Comparison of ENCODE assay signal across 8 cellular contexts in the genomic region with DNA sequence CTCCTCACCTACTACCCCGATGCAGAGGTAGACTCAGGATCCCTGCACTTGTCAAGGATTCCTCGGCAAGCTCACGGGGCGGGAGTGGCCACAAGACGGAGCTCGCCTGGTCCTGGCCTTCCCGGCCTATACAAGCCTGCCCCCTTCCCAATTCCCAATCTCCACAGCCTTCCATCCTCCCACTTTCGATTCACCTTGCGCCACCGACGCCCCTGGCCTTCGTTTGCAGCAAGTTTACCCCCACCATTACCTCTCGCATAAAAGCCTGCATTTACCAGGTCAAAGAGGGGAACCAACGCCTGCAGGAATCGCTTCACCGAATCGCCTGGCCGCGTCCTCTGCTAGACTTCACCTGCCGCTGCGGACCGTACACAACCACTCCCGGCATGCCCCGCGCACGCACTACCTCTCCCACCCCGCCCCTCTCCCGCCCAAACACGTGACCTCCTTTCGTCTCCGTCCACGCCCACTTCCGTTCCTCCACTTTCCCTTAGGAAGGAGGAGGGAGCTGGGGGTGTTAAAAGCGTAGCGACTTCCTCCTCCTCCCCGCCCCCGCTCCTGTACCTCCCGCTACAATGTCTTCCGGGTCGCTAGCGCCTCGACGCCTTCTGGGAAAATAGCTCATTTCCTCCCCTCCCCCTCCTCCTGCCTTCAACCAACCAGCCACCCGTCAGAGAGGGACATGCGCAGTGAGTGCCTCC. TPM values are rescaled to one million over a fixed set of nuclear protein-coding genes. Genes with fewer than 3 reads are reported as not detected.
A peak's percentile ranks its signal among the peaks of the same experiment; 100 is the strongest.
DNase-seq lines count a peak whose midpoint lies in the region; ATAC-seq, FAIRE-seq and TF ChIP-seq lines count a peak whose summit lies in the region.

A gene (minus strand): TSS at position 380 of the 701 bp plus-strand sequence. CDS start 44,779 bp downstream, outside the sequence.

- H3K27me3 Mint-ChIP-seq in activated T-helper 2 cell treated with anti-CD3 and anti-CD28 coated beads, Interferon-gamma antibody, Interleukin-2, Interleukin-4, amounts not matched to agents 10 μg/mL and 5 μg/mL and 100 μg/mL, durations not matched to agents 14 hours and 24 hours and 36 hours (ENCODE audit: low read depth), result no peaks in the 10 kb centered on the region
- H3K27me3 Mint-ChIP-seq in natural killer cell (ENCODE audit: low read depth in 2 of 2), result no peaks in the 10 kb centered on the region

- H3K4me3 ChIP-seq in RWPE2 (ENCODE audit: severe bottlenecking), result peak within 1 kb of the TSS; percentile 70

- H3K36me3 ChIP-seq in ES-I3 (ENCODE audit: insufficient read depth, low read length) (no peaks in the 10 kb centered on the region), RWPE2 (ENCODE audit: low read depth) (peaks cover 6% of the 10 kb centered on the region)

- H3K27me3 ChIP-seq in RWPE2 (ENCODE audit: insufficient read depth, poor library complexity, severe bottlenecking), result no peaks in the 10 kb centered on the region

- peak within 1 kb of the TSS; percentile 100 for H3K4me3 Mint-ChIP-seq in activated T-helper 2 cell treated with anti-CD3 and anti-CD28 coated beads, Interferon-gamma antibody, Interleukin-2, Interleukin-4, amounts not matched to agents 10 μg/mL and 5 μg/mL and 100 μg/mL, durations not matched to agents 14 hours and 24 hours and 36 hours (ENCODE audit: low read depth)
- peak within 1 kb of the TSS; percentile 99 for H3K4me3 Mint-ChIP-seq in natural killer cell

- intact Hi-C loops in activated T-helper 2 cell treated with anti-CD3 and anti-CD28 coated beads, Interferon-gamma antibody, Interleukin-2, Interleukin-4, amounts not matched to agents 10 μg/mL and 5 μg/mL and 100 μg/mL, durations not matched to agents 14 hours and 24 hours and 36 hours (cut with micrococcal nuclease), result loop anchor here (1.0 to 10.0 kb wide), 9 partner anchors 178 to 1566 kb away; a partner anchor contains a TSS
- intact Hi-C loops in natural killer cell (cut with micrococcal nuclease), result loop anchor here (1.0 kb wide), 1 partner anchor 625 kb away; no protein-coding TSS in a partner anchor

- H3K9me3 Mint-ChIP-seq in activated T-helper 2 cell treated with anti-CD3 and anti-CD28 coated beads, Interferon-gamma antibody, Interleukin-2, Interleukin-4, amounts not matched to agents 10 μg/mL and 5 μg/mL and 100 μg/mL, durations not matched to agents 14 hours and 24 hours and 36 hours, result no peaks in the 10 kb centered on the region
- H3K9me3 Mint-ChIP-seq in natural killer cell, result no peaks in the 10 kb centered on the region

- FAIRE-seq in H54 (lab: Jason Lieb, UNC), result peak; percentile 94

- no peaks in the 10 kb centered on the region for H3K36me3 Mint-ChIP-seq in activated T-helper 2 cell treated with anti-CD3 and anti-CD28 coated beads, Interferon-gamma antibody, Interleukin-2, Interleukin-4, amounts not matched to agents 10 μg/mL and 5 μg/mL and 100 μg/mL, durations not matched to agents 14 hours and 24 hours and 36 hours (ENCODE audit: low read depth)
- no peaks in the 10 kb centered on the region for H3K36me3 Mint-ChIP-seq in natural killer cell

- DNase-seq in H54 (ENCODE audit: insufficient read length, low spot score), result peak; percentile 68
- DNase-seq in LoVo (ENCODE audit: low spot score), result peak; percentile 98
- DNase-seq in RWPE2 (ENCODE audit: low spot score), result peak; percentile 99
- DNase-seq in activated T-helper 2 cell treated with anti-CD3 and anti-CD28 coated beads, Interferon-gamma antibody, Interleukin-2, Interleukin-4, amounts not matched to agents 10 μg/mL and 5 μg/mL and 100 μg/mL, durations not matched to agents 14 hours and 24 hours and 36 hours (ENCODE audit: low spot score), result peak; percentile 94
- DNase-seq in fibroblast of peridontal ligament (ENCODE audit: extremely low read depth), result peak; percentile 99
- DNase-seq in natural killer cell, result peak; percentile 80
- DNase-seq in stimulated activated naive CD4-positive, alpha-beta T cell treated with Interleukin-2 at 50 U/mL for 16 hours (lab: John Stamatoyannopoulos, UW), result peak; percentile 98

- no peaks in the 10 kb centered on the region for H3K9me3 ChIP-seq in ES-I3 (ENCODE audit: control insufficient read depth, insufficient read depth, low read length)
- no peaks in the 10 kb centered on the region for H3K9me3 ChIP-seq in RWPE2 (ENCODE audit: severe bottlenecking)

- peak; percentile 66 for TF ChIP-seq CTCF in RWPE2 (IDR thresholded peaks at IDR 0.05; ENCODE audit: poor library complexity, severe bottlenecking)
- TF ChIP-seq CTCF in natural killer cell (IDR thresholded peaks at IDR 0.05), result no peak

- ATAC-seq in RWPE2 (ENCODE audit: low read depth), result peak; percentile 85
- ATAC-seq in natural killer cell, result peak; percentile 78 to 93 (median 86)

- peak within 1 kb of the TSS; percentile 93 for H3K27ac Mint-ChIP-seq in activated T-helper 2 cell treated with anti-CD3 and anti-CD28 coated beads, Interferon-gamma antibody, Interleukin-2, Interleukin-4, amounts not matched to agents 10 μg/mL and 5 μg/mL and 100 μg/mL, durations not matched to agents 14 hours and 24 hours and 36 hours
- H3K27ac Mint-ChIP-seq in natural killer cell, result peak within 1 kb of the TSS; percentile 92 to 93

- H3K9ac ChIP-seq in ES-I3 (ENCODE audit: low read depth, low read length), result peak within 1 kb of the TSS; percentile 77

- peak within 1 kb of the TSS; percentile 74 for H3K27ac ChIP-seq in RWPE2 (ENCODE audit: poor library complexity, severe bottlenecking)

- H3K4me1 ChIP-seq in ES-I3 (ENCODE audit: insufficient read depth, low read length) (no peaks in the 10 kb centered on the region), RWPE2 (ENCODE audit: insufficient read depth, poor library complexity, severe bottlenecking) (peaks cover 16% of the 10 kb centered on the region)

- H3K4me1 Mint-ChIP-seq in activated T-helper 2 cell treated with anti-CD3 and anti-CD28 coated beads, Interferon-gamma antibody, Interleukin-2, Interleukin-4, amounts not matched to agents 10 μg/mL and 5 μg/mL and 100 μg/mL, durations not matched to agents 14 hours and 24 hours and 36 hours (ENCODE audit: low read depth), result peaks cover 46% of the 10 kb centered on the region
- H3K4me1 Mint-ChIP-seq in natural killer cell, result peaks cover 66 to 71% of the 10 kb centered on the region in 2 donors

- TF ChIP-seq POLR2A in H54 (IDR thresholded peaks at IDR 0.05; ENCODE audit: low read depth, low read length), result peak; percentile 84

RNA-seq across cellular contexts. Expression of the gene that starts here (rescaled TPM):
- 25.4 and 31.2 TPM in 2 replicates for total RNA-seq in activated T-helper 2 cell treated with anti-CD3 and anti-CD28 coated beads, Interferon-gamma antibody, Interleukin-2, Interleukin-4, amounts not matched to agents 10 μg/mL and 5 μg/mL and 100 μg/mL, durations not matched to agents 14 hours and 24 hours and 36 hours
- 10 to 100 TPM; 42.4 to 48.0 (median 45.8) TPM for total RNA-seq in natural killer cell

Comparison
In these comparisons a context has a peak if more than half of its experiments do, and no peak if none do; other contexts are left out.
1. Peak in every context shown above with its lines: DNase-seq, ATAC-seq, H3K4me3 ChIP-seq and H3K27ac ChIP-seq.